ENCODE assay signal across 1 cellular context in genomic region chr2:45643543-45644542, GRCh38.
TF ChIP-seq lines count a peak whose summit lies in the region.

No MANE protein-coding gene starts in this region.

TF ChIP-seq in HepG2, 621 proteins besides CTCF, POLR2A, EP300 and RAD21 (continued from another document and continues in another):
- peak; percentile 42; the same call in 1 of the 2 replicates for TF ChIP-seq ZNF777 (CRISPR knock-in tag; IDR thresholded peaks at IDR 0.05)
- no peak for TF ChIP-seq ZSCAN5A (CRISPR knock-in tag; IDR thresholded peaks at IDR 0.05; ENCODE audit: borderline replicate concordance)
- no peak for TF ChIP-seq HNF1A (IDR thresholded peaks at IDR 0.05; ENCODE audit: low read depth)
- TF ChIP-seq HNF1A (CRISPR knock-in tag; IDR thresholded peaks at IDR 0.05; ENCODE audit: borderline replicate concordance) = no peak
- TF ChIP-seq ATF1 (CRISPR knock-in tag; IDR thresholded peaks at IDR 0.05) = no peak
- TF ChIP-seq RFX1 (IDR thresholded peaks at IDR 0.05) = no peak
- no peak for TF ChIP-seq ZNF18 (CRISPR knock-in tag; IDR thresholded peaks at IDR 0.05; ENCODE audit: insufficient replicate concordance)
- 0 out of 2 replicates have a peak, but pooled peaks have one; percentile 28 for TF ChIP-seq GTF3A (CRISPR knock-in tag; conservative IDR thresholded peaks at IDR 0.05)
- TF ChIP-seq TAF15 (IDR thresholded peaks at IDR 0.05; ENCODE audit: low read depth, low read length, poor library complexity, severe bottlenecking) = no peak
- TF ChIP-seq ZBTB1 (CRISPR knock-in tag; IDR thresholded peaks at IDR 0.05; ENCODE audit: borderline replicate concordance) = no peak
- TF ChIP-seq ARID5B (CRISPR knock-in tag; IDR thresholded peaks at IDR 0.05) = no peak
- TF ChIP-seq ESRRA (CRISPR knock-in tag; IDR thresholded peaks at IDR 0.05; ENCODE audit: low read depth) = no peak
- peak; percentile 60; the same call in 1 of the 2 replicates for TF ChIP-seq ZNF710 (CRISPR knock-in tag; IDR thresholded peaks at IDR 0.05; ENCODE audit: borderline replicate concordance)
- no peak for TF ChIP-seq KLF12 (CRISPR knock-in tag; IDR thresholded peaks at IDR 0.05; ENCODE audit: borderline replicate concordance)
- TF ChIP-seq UBTF (CRISPR knock-in tag; IDR thresholded peaks at IDR 0.05) = peak; percentile 86; the same call in 1 of the 2 replicates
- TF ChIP-seq TOE1 (CRISPR knock-in tag; IDR thresholded peaks at IDR 0.05) = no peak
- TF ChIP-seq BATF2 (CRISPR knock-in tag; IDR thresholded peaks at IDR 0.05) = no peak
- no peak for TF ChIP-seq NR2F6 (IDR thresholded peaks at IDR 0.05)
- TF ChIP-seq NR2F6 (CRISPR knock-in tag; IDR thresholded peaks at IDR 0.05) = no peak
- peak; percentile 73 for TF ChIP-seq SALL1 (CRISPR knock-in tag; IDR thresholded peaks at IDR 0.05)
- no peak for TF ChIP-seq ZEB1 (IDR thresholded peaks at IDR 0.05; ENCODE audit: insufficient replicate concordance, low read depth)
- TF ChIP-seq REPIN1 (CRISPR knock-in tag; IDR thresholded peaks at IDR 0.05; ENCODE audit: borderline replicate concordance, low read depth) = peak; percentile 74
- TF ChIP-seq ZNF407 (CRISPR knock-in tag; IDR thresholded peaks at IDR 0.05; ENCODE audit: not compliant biosample characterization) = peak; percentile 84
